In the genomic region with DNA sequence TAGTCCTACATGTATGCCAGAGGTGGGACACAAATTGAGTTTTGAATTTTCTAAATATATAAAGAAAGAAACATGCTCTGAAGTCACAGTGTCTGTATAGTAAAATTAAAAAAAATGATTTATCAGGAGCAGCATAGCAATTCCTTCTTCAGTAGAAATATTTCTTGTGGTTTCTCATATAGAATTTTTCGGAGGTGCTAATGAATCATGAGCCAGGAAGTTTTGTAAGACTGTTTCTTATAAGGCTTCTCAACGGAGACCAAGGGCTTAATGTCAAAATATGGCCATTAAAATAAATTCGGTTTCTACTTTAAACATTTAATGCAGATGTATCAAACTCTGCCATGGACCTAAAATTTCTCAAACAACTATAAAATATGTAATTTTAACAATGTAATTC, we compare ENCODE assay signal across 17 cellular contexts.
DNase-seq lines count a peak whose midpoint lies in the region; ATAC-seq and TF ChIP-seq lines count a peak whose summit lies in the region.
"Had no signal": no experiment of that assay in that cellular context is flagged by ENCODE, and none has a peak within 500 bp of the region (broad histone marks: within the 10 kb centered on the region; RNA-seq: fewer than 3 reads in every experiment).

No MANE protein-coding gene starts in this region.

- no peak overlapping the region for H2BK120ac ChIP-seq in mesendoderm (ENCODE audit: low read depth, low read length)

- peaks cover 0 to 2% of the 10 kb centered on the region in 2 donors for H3K36me3 Mint-ChIP-seq in stimulated activated naive B cell treated with anti-CD40 and anti-IgM and Interleukin-4, amounts not matched to agents 10 μg/mL and 1 μg/mL and 100 μg/mL, for 72 hours
- H3K36me3 Mint-ChIP-seq: CD8-positive, alpha-beta memory T cell had no signal

- H3K4me3 ChIP-seq in SJSA1 (no peak overlapping the region), fibroblast of villous mesenchyme (ENCODE audit: low read depth, low read length) (no peak overlapping the region), mesendoderm (ENCODE audit: low read length) (no peak overlapping the region)
- H3K4me3 ChIP-seq: MG63 had no signal

- no peak overlapping the region for H4K8ac ChIP-seq in mesendoderm (ENCODE audit: low read depth, low read length)

- no peak overlapping the region for H3K9ac ChIP-seq in mesendoderm (ENCODE audit: low read length)

- H2BK15ac ChIP-seq in mesendoderm (replicated peaks; ENCODE audit: low read depth) = no peak overlapping the region

- no peak overlapping the region for H2BK5ac ChIP-seq in mesendoderm (ENCODE audit: low read length)

- DNase-seq in CD1c-positive myeloid dendritic cell (ENCODE audit: extremely low spot score) (peak; percentile 24), HCEC 1CT (peak; percentile 18), SJSA1 (ENCODE audit: low read depth in 1 of 2, low spot score in 2 of 2) (no peak), fibroblast of villous mesenchyme (ENCODE audit: low read depth) (peak; percentile 49), DMS53 treated with DMSO at 0.1 percent for 48 hours (lab: John Stamatoyannopoulos, UW; ENCODE audit: unreplicated experiment) (no peak), mesendoderm (no peak)
- no peak for DNase-seq in stimulated activated naive B cell treated with anti-CD40 and anti-IgM and Interleukin-4, amounts not matched to agents 10 μg/mL and 1 μg/mL and 100 μg/mL, for 72 hours
- DNase-seq: BE2C; CD8-positive, alpha-beta memory T cell; DMS79 treated with DMSO at 0.1 percent for 48 hours; GF-D8; MG63; NCI-H187; NCI-H446; NCI-H69 had no signal

- no peaks in the 10 kb centered on the region for H3K79me1 ChIP-seq in mesendoderm (ENCODE audit: low read length)

- TF ChIP-seq CTCF in fibroblast of villous mesenchyme (IDR thresholded peaks at IDR 0.05; ENCODE audit: insufficient read depth, low read depth, low read length) = no peak

- H3K4me1 ChIP-seq in SJSA1 (replicated peaks) (peaks cover 57% of the 10 kb centered on the region), mesendoderm (ENCODE audit: control insufficient read depth, low read depth, low read length) (peaks cover 4% of the 10 kb centered on the region)

- H3K27me3 ChIP-seq in SJSA1 (replicated peaks) (no peaks in the 10 kb centered on the region), mesendoderm (ENCODE audit: insufficient read depth, low read length, poor library complexity) (no peaks in the 10 kb centered on the region)
- H3K27me3 ChIP-seq: BE2C, MG63 had no signal

- no peak overlapping the region for H3K27ac Mint-ChIP-seq in stimulated activated naive B cell treated with anti-CD40 and anti-IgM and Interleukin-4, amounts not matched to agents 10 μg/mL and 1 μg/mL and 100 μg/mL, for 72 hours
- H3K27ac Mint-ChIP-seq: CD8-positive, alpha-beta memory T cell had no signal

- no peak overlapping the region for H4K5ac ChIP-seq in mesendoderm (ENCODE audit: low read length)

- H3K27me3 Mint-ChIP-seq in stimulated activated naive B cell treated with anti-CD40 and anti-IgM and Interleukin-4, amounts not matched to agents 10 μg/mL and 1 μg/mL and 100 μg/mL, for 72 hours = peaks cover 21 to 22% of the 10 kb centered on the region in 2 donors

- H2AK5ac ChIP-seq in mesendoderm (ENCODE audit: low read length) = no peak overlapping the region

- H3K4ac ChIP-seq in mesendoderm (ENCODE audit: low read depth, low read length) = no peak overlapping the region

- H3K36me3 ChIP-seq in SJSA1 (no peaks in the 10 kb centered on the region), mesendoderm (ENCODE audit: control insufficient read depth, insufficient read depth, low read length) (no peaks in the 10 kb centered on the region)
- H3K36me3 ChIP-seq: BE2C, MG63 had no signal

- no peak overlapping the region for H3K56ac ChIP-seq in mesendoderm (ENCODE audit: low read length)

- H3K79me2 ChIP-seq in mesendoderm (ENCODE audit: control insufficient read depth, insufficient read depth, low read length) = no peaks in the 10 kb centered on the region

- no peaks in the 10 kb centered on the region for H3K9me3 ChIP-seq in SJSA1 (replicated peaks)
- H3K9me3 ChIP-seq: BE2C had no signal

- no peak overlapping the region for H3K4me2 ChIP-seq in mesendoderm (ENCODE audit: low read length)

- H3K27ac ChIP-seq in SJSA1 (peak overlapping the region; percentile 89), mesendoderm (ENCODE audit: low read depth, low read length) (no peak overlapping the region)

- WGBS in mesendoderm (ENCODE audit: extremely low coverage, insufficient coverage, low lambda C conversion rate) = no CpG with 5 or more reads among the region's 3 CpGs

- peaks cover 3 to 15% of the 10 kb centered on the region in 2 donors for H3K4me1 Mint-ChIP-seq in stimulated activated naive B cell treated with anti-CD40 and anti-IgM and Interleukin-4, amounts not matched to agents 10 μg/mL and 1 μg/mL and 100 μg/mL, for 72 hours

- H3K4me3 Mint-ChIP-seq in stimulated activated naive B cell treated with anti-CD40 and anti-IgM and Interleukin-4, amounts not matched to agents 10 μg/mL and 1 μg/mL and 100 μg/mL, for 72 hours = no peak overlapping the region
- H3K4me3 Mint-ChIP-seq: CD8-positive, alpha-beta memory T cell had no signal

- H3K9me3 Mint-ChIP-seq in stimulated activated naive B cell treated with anti-CD40 and anti-IgM and Interleukin-4, amounts not matched to agents 10 μg/mL and 1 μg/mL and 100 μg/mL, for 72 hours = no peaks in the 10 kb centered on the region
- H3K9me3 Mint-ChIP-seq: CD8-positive, alpha-beta memory T cell had no signal

- no peak overlapping the region for H3K18ac ChIP-seq in mesendoderm (ENCODE audit: low read length)

- no peak overlapping the region for H3K23ac ChIP-seq in mesendoderm (ENCODE audit: low read length)

- ATAC-seq in stimulated activated naive B cell treated with anti-CD40 and anti-IgM and Interleukin-4, amounts not matched to agents 10 μg/mL and 1 μg/mL and 100 μg/mL, for 72 hours (replicated peaks) = no peak
- ATAC-seq: HepG2, SK-N-SH treated with all-trans-retinoic acid at 6 μM for 48 hours had no signal

Comparison
In these comparisons a context has a peak if more than half of its experiments do, and no peak if none do; other contexts are left out.
1. DNase-seq: peak in CD1c-positive myeloid dendritic cell (single experiment), HCEC 1CT (single experiment) and fibroblast of villous mesenchyme (single experiment); none in SJSA1 (0 of 2), DMS53 treated with DMSO at 0.1 percent for 48 hours (single experiment), mesendoderm (single experiment) and stimulated activated naive B cell treated with anti-CD40 and anti-IgM and Interleukin-4, amounts not matched to agents 10 μg/mL and 1 μg/mL and 100 μg/mL, for 72 hours (single experiment).